8 cellular contexts compared by ENCODE assay signal in genomic region chr3:151468284-151468917, GRCh38. TPM values are rescaled to one million over a fixed set of nuclear protein-coding genes. Genes with fewer than 3 reads are reported as not detected.
A peak's percentile ranks its signal among the peaks of the same experiment; 100 is the strongest.
DNase-seq lines count a peak whose midpoint lies in the region; FAIRE-seq and TF ChIP-seq lines count a peak whose summit lies in the region.

No MANE protein-coding gene starts in this region.

- H2BK15ac ChIP-seq in mesenchymal stem cell (ENCODE audit: low read depth, poor library complexity, severe bottlenecking): no peak overlapping the region

- H3K14ac ChIP-seq in mesenchymal stem cell (ENCODE audit: low read length in 2 of 2): no peak overlapping the region

- no peak overlapping the region for H2AFZ ChIP-seq in mesenchymal stem cell (ENCODE audit: low read depth, low read length)

- 71% methylated on average over 5 of the region's 9 CpGs for WGBS in mesenchymal stem cell

- H3K4me2 ChIP-seq in mesenchymal stem cell (ENCODE audit: low read length, poor library complexity, severe bottlenecking): no peak overlapping the region

- no peaks in the 10 kb centered on the region for H3K36me3 ChIP-seq in mesenchymal stem cell (ENCODE audit: control insufficient read depth in 1 of 2, insufficient read depth in 2 of 2, low read depth in 1 of 2, low read length in 2 of 2)

- no peak overlapping the region for H4K8ac ChIP-seq in mesenchymal stem cell (ENCODE audit: low read length)

- no peak overlapping the region for H2BK5ac ChIP-seq in mesenchymal stem cell (ENCODE audit: low read depth, low read length, poor library complexity, severe bottlenecking)

- no peak overlapping the region for H3K18ac ChIP-seq in mesenchymal stem cell (ENCODE audit: low read depth in 1 of 2, low read length in 2 of 2)

- H2BK120ac ChIP-seq in mesenchymal stem cell (ENCODE audit: low read depth, low read length): no peak overlapping the region

- no peak overlapping the region for H3K23ac ChIP-seq in mesenchymal stem cell (ENCODE audit: low read length in 2 of 2)

- H3K27ac ChIP-seq in mesenchymal stem cell (ENCODE audit: low read length, poor library complexity, severe bottlenecking): no peak overlapping the region

- peak; percentile 24 for DNase-seq in activated CD8-positive, alpha-beta memory T cell treated with anti-CD3 and anti-CD28 coated beads, Interleukin-2, amount 50 U/mL, for 4 hours
- no peak for DNase-seq in activated CD8-positive, alpha-beta memory T cell treated with anti-CD3 and anti-CD28 coated beads for 24 hours
- peak; percentile 58 for DNase-seq in HFF-Myc (ENCODE audit: extremely low read depth, low read depth)
- peak; percentile 86 for DNase-seq in NCI-H1436 (lab: John Stamatoyannopoulos, UW)
- peak; percentile 20 to 61 for DNase-seq in SW 1271 (lab: John Stamatoyannopoulos, UW)
- peak; percentile 50 to 75 for DNase-seq in dermis microvascular lymphatic vessel endothelial cell (ENCODE audit: low read depth in 2 of 2)
- DNase-seq in mesenchymal stem cell: peak; percentile 69
- peak; percentile 47 for DNase-seq in urothelium cell line (ENCODE audit: low spot score)

- H3K4me1 ChIP-seq in mesenchymal stem cell (ENCODE audit: control insufficient read depth, insufficient read depth, low read depth, low read length): no peaks in the 10 kb centered on the region

- no peak overlapping the region for H2BK12ac ChIP-seq in mesenchymal stem cell (ENCODE audit: low read length in 2 of 2)

- H3K4ac ChIP-seq in mesenchymal stem cell (ENCODE audit: low read depth in 1 of 2, low read length in 2 of 2): no peak overlapping the region

- no peak overlapping the region for H3K9ac ChIP-seq in mesenchymal stem cell (ENCODE audit: low read length)

- H3K4me3 ChIP-seq in HFF-Myc (replicated peaks; ENCODE audit: low read depth, low read length): no peak overlapping the region
- H3K4me3 ChIP-seq in mesenchymal stem cell (ENCODE audit: insufficient read depth in 1 of 2, low read depth in 1 of 2, low read length in 2 of 2): no peak overlapping the region

- peaks cover 0 to 10% of the 10 kb centered on the region in 2 experiments for H3K27me3 ChIP-seq in mesenchymal stem cell (ENCODE audit: control insufficient read depth in 1 of 2, insufficient read depth in 1 of 2, low read length in 2 of 2)

- peak; percentile 94 for TF ChIP-seq CTCF in HFF-Myc (IDR thresholded peaks at IDR 0.05; ENCODE audit: low read depth, low read length, missing control alignments)

- H4K91ac ChIP-seq in mesenchymal stem cell (ENCODE audit: low read length): no peak overlapping the region

- FAIRE-seq in urothelium cell line (lab: Jason Lieb, UNC): no peak

- no peak overlapping the region for H2AK5ac ChIP-seq in mesenchymal stem cell (ENCODE audit: low read length, severe bottlenecking)

- H3K79me1 ChIP-seq in mesenchymal stem cell (replicated peaks; ENCODE audit: low read length, poor library complexity, severe bottlenecking): no peaks in the 10 kb centered on the region

- no peaks in the 10 kb centered on the region for H3K9me3 ChIP-seq in mesenchymal stem cell (ENCODE audit: control insufficient read depth, low read length)

RNA-seq across cellular contexts. Expression of gene IGSF10, which starts 7.5 kb away (rescaled TPM):
- under 0.01 TPM in 1 of 2 replicates, not detected in the other for total RNA-seq in dermis microvascular lymphatic vessel endothelial cell
- polyA plus RNA-seq in mesenchymal stem cell (2013, experiment 1 of 2): 0.47 TPM
- polyA plus RNA-seq in mesenchymal stem cell (2013, experiment 2 of 2): 0.47 TPM
